8 cellular contexts compared by ENCODE assay signal in genomic region chr15:90571063-90571541, GRCh38. TPM values are rescaled to one million over a fixed set of nuclear protein-coding genes. Genes with fewer than 3 reads are reported as not detected.
DNase-seq lines count a peak whose midpoint lies in the region; ATAC-seq and TF ChIP-seq lines count a peak whose summit lies in the region.

No MANE protein-coding gene starts in this region.

- peak overlapping the region; percentile 12 for H3K4me3 Mint-ChIP-seq in activated naive CD4-positive, alpha-beta T cell treated with anti-CD3 and anti-CD28 coated beads, Interleukin-2, amount 50 U/mL, for 24 hours

- H3K27ac Mint-ChIP-seq in activated naive CD4-positive, alpha-beta T cell treated with anti-CD3 and anti-CD28 coated beads, Interleukin-2, amount 50 U/mL, for 24 hours = peak overlapping the region; percentile 56

- H3K27ac ChIP-seq in heart right ventricle (peak overlapping the region; percentile 11 to 73 (median 40)), suprapubic skin (peak overlapping the region; percentile 47), vagina (no peak overlapping the region)

- intact Hi-C loops in heart right ventricle (cut with DNase I) (loop anchor here in 1 of 10 donors (5.0 kb wide), 1 partner anchor 39 kb away; no protein-coding TSS in a partner anchor), vagina (cut with DNase I) (no loop called here)

- peak; percentile 68 to 92 (median 90) for ATAC-seq in heart right ventricle

- H3K36me3 Mint-ChIP-seq in activated naive CD4-positive, alpha-beta T cell treated with anti-CD3 and anti-CD28 coated beads, Interleukin-2, amount 50 U/mL, for 24 hours = peaks cover 4% of the 10 kb centered on the region

- H3K4me3 ChIP-seq in heart right ventricle = peak overlapping the region in 1 of 10 donors; percentile 3
- H3K4me3 ChIP-seq in suprapubic skin = no peak overlapping the region
- no peak overlapping the region for H3K4me3 ChIP-seq in vagina

- no peak for TF ChIP-seq EP300 in suprapubic skin (IDR thresholded peaks at IDR 0.05)

- H3K4me1 ChIP-seq in heart right ventricle = peaks cover 10 to 62% (median 28%) of the 10 kb centered on the region in 9 donors
- H3K4me1 ChIP-seq in suprapubic skin = peaks cover 16% of the 10 kb centered on the region
- peaks cover 18% of the 10 kb centered on the region for H3K4me1 ChIP-seq in vagina

- peaks cover 90% of the 10 kb centered on the region for H3K4me1 Mint-ChIP-seq in activated naive CD4-positive, alpha-beta T cell treated with anti-CD3 and anti-CD28 coated beads, Interleukin-2, amount 50 U/mL, for 24 hours

- no peaks in the 10 kb centered on the region for H3K9me3 Mint-ChIP-seq in activated naive CD4-positive, alpha-beta T cell treated with anti-CD3 and anti-CD28 coated beads, Interleukin-2, amount 50 U/mL, for 24 hours

- H3K27me3 Mint-ChIP-seq in activated naive CD4-positive, alpha-beta T cell treated with anti-CD3 and anti-CD28 coated beads, Interleukin-2, amount 50 U/mL, for 24 hours = no peaks in the 10 kb centered on the region

- peak in 1 of 2 donors; percentile 19 for TF ChIP-seq POLR2A in suprapubic skin (IDR thresholded peaks at IDR 0.05)
- no peak for TF ChIP-seq POLR2A in vagina (IDR thresholded peaks at IDR 0.05)

- no peaks in the 10 kb centered on the region for H3K36me3 ChIP-seq in heart right ventricle
- no peaks in the 10 kb centered on the region for H3K36me3 ChIP-seq in suprapubic skin
- no peaks in the 10 kb centered on the region for H3K36me3 ChIP-seq in vagina

- peaks cover 0 to 4% (median 0%) of the 10 kb centered on the region in 11 donors for H3K9me3 ChIP-seq in heart right ventricle
- H3K9me3 ChIP-seq in suprapubic skin = no peaks in the 10 kb centered on the region
- no peaks in the 10 kb centered on the region for H3K9me3 ChIP-seq in vagina

- H3K27me3 ChIP-seq in heart right ventricle (no peaks in the 10 kb centered on the region), suprapubic skin (no peaks in the 10 kb centered on the region), vagina (no peaks in the 10 kb centered on the region)

- DNase-seq in activated naive CD4-positive, alpha-beta T cell treated with anti-CD3 and anti-CD28 coated beads, Interleukin-2, amount 50 U/mL, for 16 hours = no peak
- DNase-seq in RPMI7951 (ENCODE audit: low read depth) (peak; percentile 92), heart right ventricle (peak in 1 of 2 donors; percentile 56), suprapubic skin (ENCODE audit: low spot score in 2 of 2) (peak in 1 of 2 donors; percentile 82), vagina (ENCODE audit: extremely low spot score in 2 of 2) (no peak), NCI-H2196 (lab: John Stamatoyannopoulos, UW; ENCODE audit: unreplicated experiment) (no peak)
- no peak for DNase-seq in stimulated activated CD4-positive, alpha-beta T cell treated with anti-CD3 and anti-CD28 coated beads, Interleukin-4, amount 100 ng/mL, for 24 hours

- TF ChIP-seq CTCF in heart right ventricle (IDR thresholded peaks at IDR 0.05) = no peak
- no peak for TF ChIP-seq CTCF in suprapubic skin (IDR thresholded peaks at IDR 0.05)
- no peak for TF ChIP-seq CTCF in vagina (IDR thresholded peaks at IDR 0.05)

- WGBS in heart right ventricle, 2 donors = 30 to 43% methylated on average over 4 of the region's 4 CpGs
- 41% methylated on average over 4 of the region's 4 CpGs for WGBS in suprapubic skin

RNA-seq across cellular contexts. Expression of gene CRTC3, which starts 41.4 kb away (rescaled TPM):
- 10.5 and 10.7 TPM in 2 replicates for total RNA-seq in RPMI7951 (2014; rRNA removed; shearing (Covaris generic))
- total RNA-seq in heart right ventricle (10 to 100 TPM; 25.1 to 34.9 (median 29.4) TPM), suprapubic skin (10 to 100 TPM; 23.6 to 50.4 (median 33.4) TPM), vagina (43.5 TPM)
- polyA plus RNA-seq in heart right ventricle = 10 to 100 TPM; 11.5 to 12.8 TPM
